Comparison of ENCODE assay signal across 10 cellular contexts in genomic region chr4:26075588-26075987, GRCh38.
DNase-seq lines count a peak whose midpoint lies in the region; ATAC-seq, FAIRE-seq and TF ChIP-seq lines count a peak whose summit lies in the region.
"Had no signal": no experiment of that assay in that cellular context is flagged by ENCODE, and none has a peak within 500 bp of the region (broad histone marks: within the 10 kb centered on the region; RNA-seq: fewer than 3 reads in every experiment).

No MANE protein-coding gene starts in this region.

- peak overlapping the region; percentile 78 for H3K27ac ChIP-seq in muscle layer of duodenum (ENCODE audit: low read length)

- FAIRE-seq in H54 (lab: Jason Lieb, UNC), result no peak

- DNase-seq in T-helper 17 cell (no peak), ureter (ENCODE audit: low spot score) (no peak), NCI-H226 (no peak), H54 (ENCODE audit: insufficient read length, low spot score) (no peak), inferior parietal cortex (ENCODE audit: extremely low spot score) (no peak)
- DNase-seq: left cardiac atrium, NCI-H2029 had no signal

- no peaks in the 10 kb centered on the region for H3K27me3 ChIP-seq in muscle layer of duodenum (ENCODE audit: low read depth, low read length)

- no peak overlapping the region for H3K4me3 ChIP-seq in muscle layer of duodenum (ENCODE audit: low read depth in 1 of 2, low read length in 2 of 2)

- ATAC-seq in GM18861 (IDR thresholded peaks at IDR 0.05; ENCODE audit: unreplicated experiment) (peak; percentile 3), HG02759 (IDR thresholded peaks at IDR 0.05; ENCODE audit: unreplicated experiment) (peak; percentile 2), T-helper 17 cell (no peak)

- no peaks in the 10 kb centered on the region for H3K9me3 ChIP-seq in T-helper 17 cell (ENCODE audit: control insufficient read depth, low read length, poor library complexity, severe bottlenecking)
- peaks cover 0 to 4% of the 10 kb centered on the region in 2 donors for H3K9me3 ChIP-seq in muscle layer of duodenum (ENCODE audit: control insufficient read depth in 1 of 2, low read length in 2 of 2)

- no peaks in the 10 kb centered on the region for H3K36me3 Mint-ChIP-seq in T-helper 17 cell (ENCODE audit: low read depth)

- peaks cover 10% of the 10 kb centered on the region for H3K27me3 Mint-ChIP-seq in T-helper 17 cell

- H3K36me3 ChIP-seq in muscle layer of duodenum (ENCODE audit: control insufficient read depth in 1 of 2, insufficient read depth in 2 of 2, low read length in 2 of 2), result no peaks in the 10 kb centered on the region

- peaks cover 23% of the 10 kb centered on the region for H3K4me1 Mint-ChIP-seq in T-helper 17 cell

- no peaks in the 10 kb centered on the region for H3K4me1 ChIP-seq in muscle layer of duodenum (ENCODE audit: control insufficient read depth in 1 of 2, insufficient read depth in 2 of 2, low read length in 2 of 2)

- H3K4me3 Mint-ChIP-seq in T-helper 17 cell, result no peak overlapping the region

- TF ChIP-seq POLR2A in H54 (IDR thresholded peaks at IDR 0.05; ENCODE audit: low read depth, low read length), result no peak

- peak overlapping the region; percentile 85 for H3K27ac Mint-ChIP-seq in T-helper 17 cell
